In the genomic region with DNA sequence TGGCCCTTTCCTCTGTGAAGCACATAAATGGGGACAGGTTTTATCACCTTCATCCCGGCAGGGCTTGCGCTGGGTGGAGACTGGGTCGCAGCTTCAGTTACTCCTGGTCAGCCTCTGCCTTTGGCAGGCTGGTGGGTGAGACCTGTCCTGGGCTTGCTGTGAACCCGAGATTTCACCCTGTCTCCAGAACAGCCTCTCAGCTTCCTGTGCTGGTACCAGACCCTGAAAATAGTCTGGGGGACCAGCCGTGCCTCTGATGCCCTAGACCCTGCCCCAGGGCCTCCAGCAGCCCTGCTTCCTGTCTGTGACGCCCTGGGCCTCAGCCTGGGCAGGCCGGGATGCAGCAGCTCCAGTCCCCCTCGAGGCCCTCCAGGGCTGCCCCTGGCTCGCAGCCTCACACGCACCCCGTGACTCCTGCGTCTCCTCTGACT, we compare ENCODE assay signal across 1 cellular context.
TF ChIP-seq lines count a peak whose summit lies in the region.

No MANE protein-coding gene starts in this region.

TF ChIP-seq in K562, 482 proteins besides CTCF, POLR2A, EP300 and RAD21:
- TF ChIP-seq TBP (optimal IDR thresholded peaks at IDR 0.05; ENCODE audit: low read depth, low read length), result no peak
- TF ChIP-seq PHB (CRISPR knock-in tag; IDR thresholded peaks at IDR 0.05), result no peak
- TF ChIP-seq ZBTB1 (CRISPR knock-in tag; IDR thresholded peaks at IDR 0.05; ENCODE audit: borderline replicate concordance, low read depth), result no peak
- TF ChIP-seq MLLT1 (IDR thresholded peaks at IDR 0.05), result no peak
- TF ChIP-seq HINFP (tag; conservative IDR thresholded peaks at IDR 0.05; ENCODE audit: low read depth), result no peak
- no peak for TF ChIP-seq ZNF274 (IDR thresholded peaks at IDR 0.05; ENCODE audit: borderline replicate concordance, low read depth, low read length)
- TF ChIP-seq HDAC2 (IDR thresholded peaks at IDR 0.05), result no peak
- no peak for TF ChIP-seq MITF (IDR thresholded peaks at IDR 0.05)
- no peak for TF ChIP-seq FOXK1 (CRISPR knock-in tag; IDR thresholded peaks at IDR 0.05; ENCODE audit: borderline replicate concordance)
- no peak for TF ChIP-seq PCBP1 (IDR thresholded peaks at IDR 0.05; ENCODE audit: low read depth, low read length, poor library complexity, severe bottlenecking)
- no peak for TF ChIP-seq RBM34 (IDR thresholded peaks at IDR 0.05; ENCODE audit: borderline replicate concordance, insufficient read depth, low read length)
- TF ChIP-seq ARID2 (IDR thresholded peaks at IDR 0.05), result no peak
- TF ChIP-seq, protein P1, sequence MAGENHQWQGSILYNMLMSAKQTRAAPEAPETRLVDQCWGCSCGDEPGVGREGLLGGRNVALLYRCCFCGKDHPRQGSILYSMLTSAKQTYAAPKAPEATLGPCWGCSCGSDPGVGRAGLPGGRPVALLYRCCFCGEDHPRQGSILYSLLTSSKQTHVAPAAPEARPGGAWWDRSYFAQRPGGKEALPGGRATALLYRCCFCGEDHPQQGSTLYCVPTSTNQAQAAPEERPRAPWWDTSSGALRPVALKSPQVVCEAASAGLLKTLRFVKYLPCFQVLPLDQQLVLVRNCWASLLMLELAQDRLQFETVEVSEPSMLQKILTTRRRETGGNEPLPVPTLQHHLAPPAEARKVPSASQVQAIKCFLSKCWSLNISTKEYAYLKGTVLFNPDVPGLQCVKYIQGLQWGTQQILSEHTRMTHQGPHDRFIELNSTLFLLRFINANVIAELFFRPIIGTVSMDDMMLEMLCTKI (IDR thresholded peaks at IDR 0.05; ENCODE audit: partially characterized antibody), result no peak
- no peak for TF ChIP-seq KHSRP (IDR thresholded peaks at IDR 0.05)
- TF ChIP-seq POLR2AphosphoS2 (IDR thresholded peaks at IDR 0.05; ENCODE audit: low read length), result no peak
- no peak for TF ChIP-seq BMI1 (IDR thresholded peaks at IDR 0.05; ENCODE audit: low read length)
- TF ChIP-seq, protein P2, sequence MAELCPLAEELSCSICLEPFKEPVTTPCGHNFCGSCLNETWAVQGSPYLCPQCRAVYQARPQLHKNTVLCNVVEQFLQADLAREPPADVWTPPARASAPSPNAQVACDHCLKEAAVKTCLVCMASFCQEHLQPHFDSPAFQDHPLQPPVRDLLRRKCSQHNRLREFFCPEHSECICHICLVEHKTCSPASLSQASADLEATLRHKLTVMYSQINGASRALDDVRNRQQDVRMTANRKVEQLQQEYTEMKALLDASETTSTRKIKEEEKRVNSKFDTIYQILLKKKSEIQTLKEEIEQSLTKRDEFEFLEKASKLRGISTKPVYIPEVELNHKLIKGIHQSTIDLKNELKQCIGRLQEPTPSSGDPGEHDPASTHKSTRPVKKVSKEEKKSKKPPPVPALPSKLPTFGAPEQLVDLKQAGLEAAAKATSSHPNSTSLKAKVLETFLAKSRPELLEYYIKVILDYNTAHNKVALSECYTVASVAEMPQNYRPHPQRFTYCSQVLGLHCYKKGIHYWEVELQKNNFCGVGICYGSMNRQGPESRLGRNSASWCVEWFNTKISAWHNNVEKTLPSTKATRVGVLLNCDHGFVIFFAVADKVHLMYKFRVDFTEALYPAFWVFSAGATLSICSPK (IDR thresholded peaks at IDR 0.05; ENCODE audit: borderline replicate concordance), result no peak
- TF ChIP-seq HDGF (IDR thresholded peaks at IDR 0.05), result no peak
- no peak for TF ChIP-seq FUS (optimal IDR thresholded peaks at IDR 0.05; ENCODE audit: low read depth, low read length)
- no peak for TF ChIP-seq WHSC1 (IDR thresholded peaks at IDR 0.05; ENCODE audit: low read length)
